In genomic region chr1:236605030-236605806, GRCh38 we compare ENCODE assay signal across 8 cellular contexts. TPM values are rescaled to one million over a fixed set of nuclear protein-coding genes. Genes with fewer than 3 reads are reported as not detected.
DNase-seq lines count a peak whose midpoint lies in the region; ATAC-seq and TF ChIP-seq lines count a peak whose summit lies in the region.

No MANE protein-coding gene starts in this region.

- peak overlapping the region; percentile 99 for H3K4me3 Mint-ChIP-seq in activated T-cell treated with anti-CD3 and anti-CD28 coated beads, Interleukin-2, amount 50 U/mL, for 4 hours

- H3K27me3 Mint-ChIP-seq in activated T-cell treated with anti-CD3 and anti-CD28 coated beads, Interleukin-2, amount 50 U/mL, for 4 hours (ENCODE audit: low read depth), result peaks cover 18% of the 10 kb centered on the region

- no peak for TF ChIP-seq EP300 in transverse colon (IDR thresholded peaks at IDR 0.05; ENCODE audit: low read depth)

- peaks cover 0 to 7% of the 10 kb centered on the region in 2 donors for H3K36me3 ChIP-seq in ascending aorta
- H3K36me3 ChIP-seq in right lobe of liver, result peaks cover 0 to 10% (median 0%) of the 10 kb centered on the region in 4 donors
- no peaks in the 10 kb centered on the region for H3K36me3 ChIP-seq in transverse colon

- intact Hi-C loops in ascending aorta (cut with DNase I), result loop anchor here (5.0 to 10.0 kb wide), 4 partner anchors 67 to 780 kb away; partner anchors contain the start of gene ACTN2
- intact Hi-C loops in right lobe of liver (cut with DNase I), result no loop called here
- intact Hi-C loops in transverse colon (cut with DNase I; ENCODE audit: low total_unique reads), result loop anchor here (2.0 to 5.0 kb wide), 2 partner anchors 506 to 1367 kb away; no protein-coding TSS in a partner anchor

- TF ChIP-seq POLR2A in right lobe of liver (IDR thresholded peaks at IDR 0.05) (no peak), transverse colon (IDR thresholded peaks at IDR 0.05) (no peak)

- H3K4me3 ChIP-seq in ascending aorta, result peak overlapping the region; percentile 73 to 79
- peak overlapping the region; percentile 64 to 89 (median 67) for H3K4me3 ChIP-seq in right lobe of liver
- peak overlapping the region; percentile 60 to 96 (median 76) for H3K4me3 ChIP-seq in transverse colon

- in situ Hi-C loops in transverse colon (cut with MboI; ENCODE audit: low pct_ligation_motif_present in 1 of 4, low pct_unique_long_range_greater_than_20kb in 1 of 4, low sequenced_read_pairs in 3 of 4) (loop anchor here in 3 of 4 donors (10.0 to 25.0 kb wide), 2 partner anchors 190 to 957 kb away; partner anchors contain the start of gene MTR (in 1 of the 3)), GM13977 (cut with MboI; ENCODE audit: low pct_unique_long_range_greater_than_20kb, low sequenced_read_pairs, unreplicated experiment) (no loop called here)

- H3K9me3 Mint-ChIP-seq in activated T-cell treated with anti-CD3 and anti-CD28 coated beads, Interleukin-2, amount 50 U/mL, for 4 hours, result no peaks in the 10 kb centered on the region

- peaks cover 11% of the 10 kb centered on the region for H3K36me3 Mint-ChIP-seq in activated T-cell treated with anti-CD3 and anti-CD28 coated beads, Interleukin-2, amount 50 U/mL, for 4 hours (ENCODE audit: insufficient read depth)

- H3K27ac ChIP-seq in ascending aorta (peak overlapping the region; percentile 83), right lobe of liver (peak overlapping the region; percentile 54 to 86 (median 71)), transverse colon (peak overlapping the region; percentile 75 to 90 (median 82))

- no peak for DNase-seq in activated T-cell treated with anti-CD3 and anti-CD28 coated beads, Interleukin-2, amount 50 U/mL, for 4 hours
- no peak for DNase-seq in activated T-cell treated with anti-CD3 and anti-CD28 coated beads, Interleukin-2, amount 50 U/mL, for 1 hour
- DNase-seq in ascending aorta (ENCODE audit: low spot score in 2 of 2) (no peak), right lobe of liver (no peak), transverse colon (no peak), NCI-H2029 (lab: John Stamatoyannopoulos, UW) (no peak), GM13977 (ENCODE audit: low spot score) (no peak)
- DNase-seq in stimulated activated CD4-positive, alpha-beta T cell treated with anti-CD3 and anti-CD28 coated beads, Interleukin-4, amount 100 ng/mL, for 1 hour, result no peak

- H3K27me3 ChIP-seq in ascending aorta, result no peaks in the 10 kb centered on the region
- H3K27me3 ChIP-seq in right lobe of liver, result no peaks in the 10 kb centered on the region
- H3K27me3 ChIP-seq in transverse colon, result peaks cover 22% of the 10 kb centered on the region

- H3K4me1 ChIP-seq in ascending aorta, result peaks cover 3 to 8% of the 10 kb centered on the region in 2 donors
- peaks cover 0 to 8% (median 0%) of the 10 kb centered on the region in 4 donors for H3K4me1 ChIP-seq in right lobe of liver
- peaks cover 0 to 12% (median 9%) of the 10 kb centered on the region in 4 donors for H3K4me1 ChIP-seq in transverse colon

- WGBS in right lobe of liver (ENCODE audit: insufficient coverage, low coverage, low lambda C conversion rate, missing lambda C conversion rate), result 66% methylated on average over 14 of the region's 29 CpGs
- 78 to 89% methylated on average over 11 to 29 of the region's 29 CpGs for WGBS in transverse colon (ENCODE audit: low coverage in 1 of 2), 2 donors

- peaks cover 25% of the 10 kb centered on the region for H3K4me1 Mint-ChIP-seq in activated T-cell treated with anti-CD3 and anti-CD28 coated beads, Interleukin-2, amount 50 U/mL, for 4 hours (ENCODE audit: low read depth)

- no peak for ATAC-seq in activated T-cell treated with anti-CD3 and anti-CD28 coated beads, Interleukin-2, amount 50 U/mL, for 4 hours
- ATAC-seq in right lobe of liver, result no peak

- TF ChIP-seq CTCF in ascending aorta (IDR thresholded peaks at IDR 0.05), result no peak
- no peak for TF ChIP-seq CTCF in right lobe of liver (IDR thresholded peaks at IDR 0.05)
- no peak for TF ChIP-seq CTCF in transverse colon (IDR thresholded peaks at IDR 0.05)
- no peak for TF ChIP-seq CTCF in GM13977 (IDR thresholded peaks at IDR 0.05; ENCODE audit: extremely low read depth, insufficient read depth, missing control alignments)

- no peaks in the 10 kb centered on the region for H3K9me3 ChIP-seq in ascending aorta
- no peaks in the 10 kb centered on the region for H3K9me3 ChIP-seq in right lobe of liver
- H3K9me3 ChIP-seq in transverse colon, result no peaks in the 10 kb centered on the region

RNA-seq across cellular contexts. Expression of gene HEATR1, which starts 0.9 kb away (rescaled TPM):
- total RNA-seq in activated T-cell treated with anti-CD3 and anti-CD28 coated beads, Interleukin-2, amount 50 U/mL, for 4 hours, result 100 to 1,000 TPM; 113 to 126 (median 120) TPM
- total RNA-seq in ascending aorta (14.2 TPM), right lobe of liver (10 to 100 TPM in 5 of 6 experiments, 1 to 10 TPM in 1; 7.0 to 14.1 (median 12.4) TPM), transverse colon (10 to 100 TPM in 3 of 4 donors, 1 to 10 TPM in 1; 9.4 to 15.7 (median 13.2) TPM)

Comparison
In these comparisons a context has a peak if more than half of its experiments do, and no peak if none do; other contexts are left out.
1. intact Hi-C loops: an anchor here in ascending aorta (5.0 to 10.0 kb wide) and transverse colon (2.0 to 5.0 kb wide); none called in right lobe of liver.